ENCODE assay signal across 23 cellular contexts in genomic region chr4:145102619-145103018, GRCh38. TPM values are rescaled to one million over a fixed set of nuclear protein-coding genes. Genes with fewer than 3 reads are reported as not detected.
DNase-seq lines count a peak whose midpoint lies in the region; ATAC-seq and TF ChIP-seq lines count a peak whose summit lies in the region.
"Had no signal": no experiment of that assay in that cellular context is flagged by ENCODE, and none has a peak within 500 bp of the region (broad histone marks: within the 10 kb centered on the region; RNA-seq: fewer than 3 reads in every experiment).

No MANE protein-coding gene starts in this region.

- ATAC-seq in GM18858 (IDR thresholded peaks at IDR 0.05; ENCODE audit: unreplicated experiment), result no peak

- H3K9me3 ChIP-seq in BLaER1, result no peaks in the 10 kb centered on the region
- H3K9me3 ChIP-seq in OCI-LY7 (ENCODE audit: low read length), result no peaks in the 10 kb centered on the region
- no peaks in the 10 kb centered on the region for H3K9me3 ChIP-seq in endodermal cell (ENCODE audit: control insufficient read depth, low read length)
- H3K9me3 ChIP-seq in WERI-Rb-1 (ENCODE audit: severe bottlenecking), result no peaks in the 10 kb centered on the region

- peaks cover 97% of the 10 kb centered on the region for H3K79me2 ChIP-seq in OCI-LY7 (ENCODE audit: insufficient read depth, low read depth, low read length)

- H3K4me2 ChIP-seq in BLaER1 (peak overlapping the region; percentile 48), OCI-LY7 (ENCODE audit: low read length) (peak overlapping the region; percentile 79)
- H3K4me2 ChIP-seq: PC-9 had no signal

- H3K4me3 ChIP-seq in BLaER1, result no peak overlapping the region
- peak overlapping the region; percentile 62; the same call in 1 of the 2 replicates for H3K4me3 ChIP-seq in HFF-Myc (replicated peaks; ENCODE audit: low read depth, low read length)
- H3K4me3 ChIP-seq in OCI-LY7 (ENCODE audit: low read depth, low read length, poor library complexity, severe bottlenecking), result no peak overlapping the region
- H3K4me3 ChIP-seq in endodermal cell (ENCODE audit: low read length), result peak overlapping the region; percentile 52
- H3K4me3 ChIP-seq in WERI-Rb-1 (ENCODE audit: low read depth, low read length), result no peak overlapping the region
- H3K4me3 ChIP-seq: PC-9 had no signal

- H3K9ac ChIP-seq in BLaER1 (no peak overlapping the region), endodermal cell (ENCODE audit: extremely low read depth, low read length, poor library complexity, severe bottlenecking) (no peak overlapping the region)

- no TSS peak for BruUV-seq in OCI-LY7 (replicated peaks; lab: Mats Ljungman, UMichigan)

- no peak overlapping the region for H2AFZ ChIP-seq in OCI-LY7 (ENCODE audit: low read length)
- H2AFZ ChIP-seq: PC-9 had no signal

- CTCF ChIA-PET in OCI-LY7 (lab: Charles Lee; ENCODE audit: unreplicated experiment), result interaction anchor here (1.1 kb wide), 1 partner anchor 9 kb away, joined by 3 read pairs; no protein-coding TSS in a partner anchor

- H3K27ac Mint-ChIP-seq in endodermal cell, result no peak overlapping the region
- H3K27ac Mint-ChIP-seq: T-helper 1 cell treated with Interleukin-12 subunit alpha and Interleukin-12 subunit beta and Interleukin-4 antibody, amounts not matched to agents 30 μg/mL and 1 μg/mL, for 36 hours had no signal

- POLR2A ChIA-PET in OCI-LY7 (lab: Charles Lee), result interaction anchor here (1.0 to 2.7 kb wide), 2 partner anchors 10 to 21 kb away, joined by 3 to 10 read pairs; no protein-coding TSS in a partner anchor

- H3K4me3 Mint-ChIP-seq in endodermal cell, result no peak overlapping the region
- H3K4me3 Mint-ChIP-seq: T-helper 1 cell treated with Interleukin-12 subunit alpha and Interleukin-12 subunit beta and Interleukin-4 antibody, amounts not matched to agents 30 μg/mL and 1 μg/mL, for 36 hours had no signal

- no peaks in the 10 kb centered on the region for H3K27me3 ChIP-seq in BLaER1
- H3K27me3 ChIP-seq in endodermal cell (ENCODE audit: control insufficient read depth, insufficient read depth, low read length, poor library complexity, severe bottlenecking), result no peaks in the 10 kb centered on the region
- H3K27me3 ChIP-seq in WERI-Rb-1 (ENCODE audit: insufficient read depth, low read depth, severe bottlenecking), result no peaks in the 10 kb centered on the region

- peaks cover 76% of the 10 kb centered on the region for H4K20me1 ChIP-seq in BLaER1
- H4K20me1 ChIP-seq in OCI-LY7 (ENCODE audit: insufficient read depth, low read length), result peaks cover 51% of the 10 kb centered on the region

- H3K36me3 ChIP-seq in BLaER1 (peaks cover 34% of the 10 kb centered on the region), OCI-LY7 (ENCODE audit: insufficient read depth, low read length) (peaks cover 75% of the 10 kb centered on the region), endodermal cell (ENCODE audit: control insufficient read depth, insufficient read depth, low read length) (peaks cover 38% of the 10 kb centered on the region), WERI-Rb-1 (peaks cover 36% of the 10 kb centered on the region)

- H3K4me1 ChIP-seq in BLaER1 (peaks cover 42% of the 10 kb centered on the region), OCI-LY7 (ENCODE audit: insufficient read depth, low read length, poor library complexity, severe bottlenecking) (peaks cover 38% of the 10 kb centered on the region), endodermal cell (ENCODE audit: control insufficient read depth, insufficient read depth, low read length) (peaks cover 7% of the 10 kb centered on the region)

- H3K27ac ChIP-seq in BLaER1 (no peak overlapping the region), OCI-LY7 (ENCODE audit: low read depth, low read length, poor library complexity, severe bottlenecking) (no peak overlapping the region), endodermal cell (ENCODE audit: low read depth, low read length) (no peak overlapping the region), WERI-Rb-1 (no peak overlapping the region)
- H3K27ac ChIP-seq: PC-9, RWPE1 had no signal

- TF ChIP-seq CTCF in HFF-Myc (IDR thresholded peaks at IDR 0.05; ENCODE audit: low read depth, low read length, missing control alignments), result no peak
- no peak for TF ChIP-seq CTCF in OCI-LY7 (conservative IDR thresholded peaks at IDR 0.05; ENCODE audit: low read length)
- TF ChIP-seq CTCF in endodermal cell (conservative IDR thresholded peaks at IDR 0.05), result no peak
- TF ChIP-seq CTCF in WERI-Rb-1 (IDR thresholded peaks at IDR 0.05; ENCODE audit: low read depth, low read length), result no peak

- WGBS in endodermal cell (ENCODE audit: insufficient coverage in 1 of 2, insufficient read length in 1 of 2), 2 experiments, result 89 to 92% methylated on average over 1 to 2 of the region's 2 CpGs

- intact Hi-C loops in OCI-LY7 (cut with micrococcal nuclease; ENCODE audit: unreplicated experiment), result no loop called here

- no peaks in the 10 kb centered on the region for H3K27me3 Mint-ChIP-seq in endodermal cell (ENCODE audit: insufficient read depth)

- DNase-seq in HFF-Myc (ENCODE audit: extremely low read depth, low read depth) (no peak), OCI-LY7 (ENCODE audit: low spot score) (no peak), endodermal cell (no peak), NCI-H1436 treated with DMSO at 0.1 percent for 48 hours (lab: John Stamatoyannopoulos, UW) (no peak), WERI-Rb-1 (no peak), germinal center (ENCODE audit: low spot score) (no peak)
- DNase-seq: ACHN, COR-L47, DMS 273 treated with DMSO at 0.1 percent for 48 hours, GF-D8, KG1, NCI-H1048, NCI-H146, NCI-H2081, NCI-H2171 treated with DMSO at 0.1 percent for 48 hours, NCI-H446 treated with DMSO at 0.1 percent for 48 hours, NCI-H69, PC-9, SIG-M5 had no signal

- no peaks in the 10 kb centered on the region for H3K9me3 Mint-ChIP-seq in endodermal cell
- H3K9me3 Mint-ChIP-seq: T-helper 1 cell treated with Interleukin-12 subunit alpha and Interleukin-12 subunit beta and Interleukin-4 antibody, amounts not matched to agents 30 μg/mL and 1 μg/mL, for 36 hours had no signal

- H3K36me3 Mint-ChIP-seq in endodermal cell (ENCODE audit: low read depth), result peaks cover 16% of the 10 kb centered on the region

- H3K4me1 Mint-ChIP-seq in endodermal cell, result peaks cover 7% of the 10 kb centered on the region

- H3K9me2 ChIP-seq in OCI-LY7 (ENCODE audit: insufficient read depth, low read length), result no peaks in the 10 kb centered on the region

RNA-seq across cellular contexts. Expression of gene ABCE1, which starts 4.5 kb away (rescaled TPM):
- 108 and 119 TPM in 2 replicates for total RNA-seq in OCI-LY7 (2014; rRNA removed; shearing (Covaris generic))
- total RNA-seq in OCI-LY7 (2022) (97.3 and 111 TPM in 2 replicates), endodermal cell (10 to 100 TPM; 67.2 to 80.7 TPM)
- 88.1 TPM for polyA plus RNA-seq in endodermal cell (2013, experiment 1 of 2)
- 82.6 TPM for polyA plus RNA-seq in endodermal cell (2013, experiment 2 of 2)

RNA-seq across cellular contexts. Expression of gene ANAPC10, which starts 4.6 kb away (rescaled TPM):
- 34.1 and 46.1 TPM in 2 replicates for total RNA-seq in OCI-LY7 (2014; rRNA removed; shearing (Covaris generic))
- total RNA-seq in OCI-LY7 (2022) (31.6 and 39.2 TPM in 2 replicates), endodermal cell (10 to 100 TPM; 25.0 to 29.6 TPM)
- 23.2 TPM for polyA plus RNA-seq in endodermal cell (2013, experiment 1 of 2)
- polyA plus RNA-seq in endodermal cell (2013, experiment 2 of 2), result 30.3 TPM

Comparison
In these comparisons a context has a peak if more than half of its experiments do, and no peak if none do; other contexts are left out.
1. H3K4me3 ChIP-seq: peak in HFF-Myc (single experiment) and endodermal cell (single experiment); none in BLaER1 (single experiment), OCI-LY7 (single experiment) and WERI-Rb-1 (single experiment).